In genomic region chr21:39728341-39728740, GRCh38 we compare ENCODE assay signal across 34 cellular contexts. TPM values are rescaled to one million over a fixed set of nuclear protein-coding genes. Genes with fewer than 3 reads are reported as not detected.
"Had no signal": no experiment of that assay in that cellular context is flagged by ENCODE, and none has a peak within 500 bp of the region (broad histone marks: within the 10 kb centered on the region; RNA-seq: fewer than 3 reads in every experiment).

No MANE protein-coding gene starts in this region.

- H3K27ac ChIP-seq: ascending aorta, cardiac muscle cell, WERI-Rb-1 had no signal

- H3K36me3 ChIP-seq: ascending aorta, cardiac muscle cell, WERI-Rb-1 had no signal

- ATAC-seq: activated CD4-positive, alpha-beta T cell treated with anti-CD3 and anti-CD28 coated beads for 36 hours; activated CD4-positive, CD25-positive, alpha-beta regulatory T cell treated with anti-CD3 and anti-CD28 coated beads, Interleukin-2, amount 50 U/mL, for 24 hours; activated CD8-positive, alpha-beta memory T cell treated with anti-CD3 and anti-CD28 coated beads, Interleukin-2, amount 10 ng/mL, durations not matched to agents 7 days and 5 days; activated CD8-positive, alpha-beta T cell treated with anti-CD3 and anti-CD28 coated beads, Interleukin-2, amount 10 ng/mL, durations not matched to agents 7 days and 5 days; activated naive CD8-positive, alpha-beta T cell treated with anti-CD3 and anti-CD28 coated beads, Interleukin-2, amount 50 U/mL, for 24 hours; WTC11 had no signal

- H3K27me3 ChIP-seq: ascending aorta, cardiac muscle cell had no signal

- H3K4me1 ChIP-seq: ascending aorta had no signal

- DNase-seq: activated CD4-positive, alpha-beta memory T cell treated with anti-CD3 and anti-CD28 coated beads, Interleukin-2, amount 10 ng/mL, durations not matched to agents 7 days and 5 days; activated CD4-positive, alpha-beta T cell treated with anti-CD3 and anti-CD28 coated beads for 1 hour; activated CD4-positive, alpha-beta T cell treated with anti-CD3 and anti-CD28 coated beads for 36 hours; activated CD4-positive, alpha-beta T cell treated with anti-CD3 and anti-CD28 coated beads for 48 hours; activated CD4-positive, alpha-beta T cell treated with anti-CD3 and anti-CD28 coated beads, Interleukin-2, amount 10 ng/mL, durations not matched to agents 7 days and 5 days; activated CD4-positive, alpha-beta T cell treated with anti-CD3 and anti-CD28 coated beads, Interleukin-2, amount 50 U/mL, for 48 hours; activated CD4-positive, CD25-positive, alpha-beta regulatory T cell; activated CD8-positive, alpha-beta memory T cell treated with anti-CD3 and anti-CD28 coated beads for 24 hours; activated CD8-positive, alpha-beta memory T cell treated with anti-CD3 and anti-CD28 coated beads, Interleukin-2, amount 10 ng/mL, durations not matched to agents 7 days and 5 days; activated CD8-positive, alpha-beta memory T cell treated with anti-CD3 and anti-CD28 coated beads, Interleukin-2, amount 50 U/mL, for 48 hours; activated CD8-positive, alpha-beta T cell treated with anti-CD3 and anti-CD28 coated beads, Interleukin-2, amount 10 ng/mL, durations not matched to agents 7 days and 5 days; activated effector memory CD4-positive, alpha-beta T cell treated with Interleukin-2 at 50 U/mL for 16 hours; activated gamma-delta T cell; activated naive CD4-positive, alpha-beta T cell treated with anti-CD3 and anti-CD28 coated beads, Interleukin-2, amount 10 ng/mL, durations not matched to agents 7 days and 5 days; activated naive CD4-positive, alpha-beta T cell treated with Interleukin-2 at 50 U/mL for 16 hours; activated naive CD8-positive, alpha-beta T cell treated with anti-CD3 and anti-CD28 coated beads, Interleukin-2, amount 10 ng/mL, durations not matched to agents 7 days and 5 days; activated naive CD8-positive, alpha-beta T cell treated with anti-CD3 and anti-CD28 coated beads, Interleukin-2, amount 50 U/mL, for 24 hours; activated T-cell treated with anti-CD3 and anti-CD28 coated beads, Interleukin-2, amount 50 U/mL, for 24 hours; activated T-cell treated with anti-CD3 and anti-CD28 coated beads, Interleukin-2, amount 50 U/mL, for 48 hours; amygdala; anterior cingulate cortex; caudate nucleus; cerebellar nuclear complex; T-helper 1 cell; T-helper 2 cell; T-helper 9 cell; WERI-Rb-1 had no signal

- H3K9me3 ChIP-seq: ascending aorta had no signal

- H3K4me3 ChIP-seq: ascending aorta, cardiac muscle cell had no signal

RNA-seq across cellular contexts. Expression of gene IGSF5, which starts 16.6 kb away (rescaled TPM):
- total RNA-seq: activated CD4-positive, alpha-beta memory T cell treated with anti-CD3 and anti-CD28 coated beads, Interleukin-2, amount 10 ng/mL, durations not matched to agents 7 days and 5 days; activated CD4-positive, alpha-beta T cell treated with anti-CD3 and anti-CD28 coated beads for 36 hours; activated CD4-positive, alpha-beta T cell treated with anti-CD3 and anti-CD28 coated beads, Interleukin-2, amount 10 ng/mL, durations not matched to agents 7 days and 5 days; activated CD8-positive, alpha-beta memory T cell treated with anti-CD3 and anti-CD28 coated beads, Interleukin-2, amount 10 ng/mL, durations not matched to agents 7 days and 5 days; activated CD8-positive, alpha-beta T cell treated with anti-CD3 and anti-CD28 coated beads, Interleukin-2, amount 10 ng/mL, durations not matched to agents 7 days and 5 days; activated naive CD8-positive, alpha-beta T cell treated with anti-CD3 and anti-CD28 coated beads, Interleukin-2, amount 10 ng/mL, durations not matched to agents 7 days and 5 days; activated T-helper 2 cell treated with anti-CD3 and anti-CD28 coated beads, Interferon-gamma antibody, Interleukin-2, Interleukin-4, amounts not matched to agents 10 μg/mL and 5 μg/mL and 100 μg/mL, durations not matched to agents 14 hours and 24 hours and 36 hours; ascending aorta; bronchial epithelial cell; chondrocyte had no signal
